In the genomic region with DNA sequence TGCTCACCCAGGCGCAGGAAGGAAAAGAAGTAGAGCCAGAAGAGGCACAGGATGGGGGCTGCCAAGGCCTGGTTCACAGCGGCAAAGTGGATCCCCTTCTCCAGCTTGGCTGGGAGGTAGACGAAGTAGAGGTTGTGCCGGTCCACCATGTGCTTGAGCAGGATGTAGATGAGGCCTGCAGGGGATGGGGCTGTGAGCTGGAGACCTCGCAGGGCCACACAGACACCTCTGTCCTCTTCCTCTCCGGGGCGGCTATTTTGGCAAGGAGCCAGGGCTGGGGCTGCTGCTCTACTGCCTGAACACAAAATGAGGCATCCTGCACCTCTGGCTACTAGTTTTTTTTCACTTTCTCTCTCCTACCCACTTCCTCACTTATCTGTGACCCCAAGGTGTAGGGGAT, we compare ENCODE assay signal across 1 cellular context.
TF ChIP-seq lines count a peak whose summit lies in the region.

No MANE protein-coding gene starts in this region.

TF ChIP-seq in K562, 482 proteins besides CTCF, POLR2A, EP300 and RAD21:
- no peak for TF ChIP-seq ZNF41 (CRISPR knock-in tag; conservative IDR thresholded peaks at IDR 0.05)
- TF ChIP-seq SMAD1 (IDR thresholded peaks at IDR 0.05; ENCODE audit: low read depth, low read length, partially characterized antibody), result peak; percentile 57
- 0 out of 2 replicates have a peak, but pooled peaks have one; percentile 31 for TF ChIP-seq SPI1 (IDR thresholded peaks at IDR 0.05; ENCODE audit: borderline replicate concordance, low read depth, low read length)
- TF ChIP-seq SUPT5H (IDR thresholded peaks at IDR 0.05), result 0 out of 2 replicates have a peak, but pooled peaks have one; percentile 10
- TF ChIP-seq NFIX (CRISPR knock-in tag; IDR thresholded peaks at IDR 0.05; ENCODE audit: low read depth), result peak; percentile 92
- no peak for TF ChIP-seq NEUROD1 (IDR thresholded peaks at IDR 0.05; ENCODE audit: borderline replicate concordance, low read depth, low read length, partially characterized antibody)
- TF ChIP-seq NFIC (IDR thresholded peaks at IDR 0.05), result peak; percentile 99
- TF ChIP-seq SMC3 (conservative IDR thresholded peaks at IDR 0.05; ENCODE audit: insufficient read depth, low read depth, low read length), result no peak
